In the genomic region with DNA sequence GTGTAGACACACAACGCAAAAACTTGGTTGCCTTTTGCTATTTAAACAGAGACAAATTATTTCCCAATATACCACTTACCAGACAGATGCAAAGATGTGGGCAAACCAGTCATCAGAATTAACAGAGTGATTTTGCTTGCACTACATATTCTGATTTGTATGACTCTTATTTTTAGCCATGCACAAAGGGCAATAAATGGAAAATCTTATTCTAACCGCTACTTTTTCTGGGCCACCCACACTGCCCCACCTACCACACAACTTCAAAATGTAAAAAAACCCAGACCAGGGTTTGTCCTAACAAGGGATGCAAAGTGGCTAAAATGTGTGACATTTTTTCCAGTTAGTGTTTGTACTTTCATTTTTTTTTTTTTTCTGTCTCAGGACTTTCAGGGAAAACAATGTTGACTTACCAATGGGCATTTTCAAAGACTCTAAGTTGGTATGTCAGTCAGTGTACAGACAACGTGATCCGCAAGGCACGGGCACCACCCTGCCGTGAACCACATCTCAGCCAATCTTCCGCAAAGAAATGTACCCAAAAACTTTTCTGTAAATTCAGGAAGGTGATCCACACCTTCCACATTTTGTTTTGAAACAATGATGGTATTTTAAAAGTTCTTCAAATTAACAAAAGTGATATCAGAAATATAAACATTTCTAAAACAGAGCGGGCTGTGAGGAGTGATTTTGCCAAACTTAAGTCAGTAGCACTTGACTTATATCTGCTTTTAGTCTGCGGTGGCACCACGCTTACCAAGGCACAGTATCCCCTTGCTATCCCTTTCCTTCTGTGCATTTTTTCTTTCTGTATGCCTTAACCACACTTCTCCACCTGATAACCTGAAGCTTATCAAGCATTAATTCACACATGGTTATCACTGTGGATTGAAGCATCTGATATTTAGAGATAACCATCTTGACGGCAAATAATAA, we compare ENCODE assay signal across 12 cellular contexts.
A peak's percentile ranks its signal among the peaks of the same experiment; 100 is the strongest.
DNase-seq lines count a peak whose midpoint lies in the region; FAIRE-seq lines count a peak whose summit lies in the region.
"Had no signal": no experiment of that assay in that cellular context is flagged by ENCODE, and none has a peak within 500 bp of the region (broad histone marks: within the 10 kb centered on the region; RNA-seq: fewer than 3 reads in every experiment).

No MANE protein-coding gene starts in this region.

- no peak for FAIRE-seq in HTR-8/SVneo (lab: Jason Lieb, UNC)
- FAIRE-seq: kidney had no signal

- DNase-seq in SJSA1 (ENCODE audit: low read depth in 1 of 2, low spot score in 2 of 2) (peak; percentile 64 to 90), activated T-cell treated with anti-CD3 and anti-CD28 coated beads for 48 hours (ENCODE audit: low read depth) (peak; percentile 55), HTR-8/SVneo (ENCODE audit: insufficient read length, low spot score) (no peak), DMS79 treated with DMSO at 0.1 percent for 48 hours (lab: John Stamatoyannopoulos, UW) (no peak), NCI-H748 treated with DMSO at 0.1 percent for 48 hours (lab: John Stamatoyannopoulos, UW) (no peak)
- peak; percentile 46 to 53 for DNase-seq in stimulated activated CD8-positive, alpha-beta memory T cell treated with anti-CD3 and anti-CD28 coated beads, Interleukin-7, amount 100 ng/mL, for 4 hours (ENCODE audit: low read depth in 2 of 2)
- DNase-seq: kidney, NCI-H1105 treated with DMSO at 0.1 percent for 48 hours, NCI-H510A, nephron progenitor cell had no signal

- no peaks in the 10 kb centered on the region for H3K36me3 ChIP-seq in SJSA1
- H3K36me3 ChIP-seq: gastroesophageal sphincter had no signal

- no peaks in the 10 kb centered on the region for H3K27me3 ChIP-seq in SJSA1 (replicated peaks)
- H3K27me3 ChIP-seq in mononuclear cell (ENCODE audit: insufficient read depth, low read length): no peaks in the 10 kb centered on the region
- H3K27me3 ChIP-seq: gastroesophageal sphincter had no signal

- no peaks in the 10 kb centered on the region for H3K9me3 ChIP-seq in SJSA1 (replicated peaks)
- H3K9me3 ChIP-seq in mononuclear cell (ENCODE audit: low read depth, low read length): no peaks in the 10 kb centered on the region
- H3K9me3 ChIP-seq: gastroesophageal sphincter had no signal

- H3K4me3 ChIP-seq in SJSA1 (peak overlapping the region; percentile 3; the same call in 1 of the 2 replicates), mononuclear cell (ENCODE audit: low read length) (peak overlapping the region; percentile 35)
- H3K4me3 ChIP-seq: gastroesophageal sphincter had no signal

- peak overlapping the region; percentile 79 for H3K27ac ChIP-seq in SJSA1
- H3K27ac ChIP-seq: gastroesophageal sphincter had no signal

- peaks cover 39% of the 10 kb centered on the region for H3K4me1 ChIP-seq in SJSA1 (replicated peaks)
- peaks cover 43% of the 10 kb centered on the region for H3K4me1 ChIP-seq in mononuclear cell (ENCODE audit: insufficient read depth, low read length)

Comparison
In these comparisons a context has a peak if more than half of its experiments do, and no peak if none do; other contexts are left out.
1. DNase-seq: peak in SJSA1 (2 of 2), activated T-cell treated with anti-CD3 and anti-CD28 coated beads for 48 hours (single experiment) and stimulated activated CD8-positive, alpha-beta memory T cell treated with anti-CD3 and anti-CD28 coated beads, Interleukin-7, amount 100 ng/mL, for 4 hours (2 of 2); none in HTR-8/SVneo (single experiment), DMS79 treated with DMSO at 0.1 percent for 48 hours (single experiment) and NCI-H748 treated with DMSO at 0.1 percent for 48 hours (single experiment).